Comparison of ENCODE assay signal across 21 cellular contexts in the genomic region with DNA sequence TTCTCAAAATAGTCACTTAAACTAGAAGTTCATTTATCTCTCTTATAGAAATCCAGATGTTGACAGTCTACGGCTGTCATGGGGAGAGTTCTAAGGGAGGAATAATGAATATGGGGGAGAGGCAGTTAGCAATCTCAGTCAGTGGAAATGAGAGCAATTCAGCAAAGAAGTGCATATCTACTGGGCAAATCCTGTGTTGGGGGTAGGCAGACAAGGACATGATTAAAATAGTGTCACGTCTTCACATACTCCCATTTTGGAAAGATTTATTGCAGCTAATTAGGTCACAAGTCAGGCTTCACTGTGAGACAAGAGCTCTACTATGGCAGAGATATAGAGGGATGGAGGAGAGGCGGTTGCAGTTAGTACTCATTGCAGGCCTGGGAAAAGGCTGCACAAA. TPM values are rescaled to one million over a fixed set of nuclear protein-coding genes. Genes with fewer than 3 reads are reported as not detected.
"Had no signal": no experiment of that assay in that cellular context is flagged by ENCODE, and none has a peak within 500 bp of the region (broad histone marks: within the 10 kb centered on the region; RNA-seq: fewer than 3 reads in every experiment).

No MANE protein-coding gene starts in this region.

- H3K9me3 Mint-ChIP-seq: dendritic cell treated with granulocyte-macrophage colony-stimulating factor and Interleukin-4, amounts not matched to agents 40 ng/mL and 50 ng/mL, for 4 days; effector memory CD8-positive, alpha-beta T cell; immature natural killer cell; natural killer cell treated with Interleukin-12 subunit alpha and Interleukin-12 subunit beta and Interleukin-15 and Interleukin-18, amount 100 ng/mL, for 72 hours; stimulated activated naive B cell treated with anti-CD40 and anti-IgM and Interleukin-4, amounts not matched to agents 10 μg/mL and 1 μg/mL and 100 μg/mL, for 72 hours; stimulated activated naive CD8-positive, alpha-beta T cell treated with anti-CD3 and anti-CD28 coated beads, Interleukin-15, amount 100 ng/mL, for 72 hours had no signal

- DNase-seq: effector memory CD8-positive, alpha-beta T cell; esophagus squamous epithelium; foreskin fibroblast; immature natural killer cell; left ventricle myocardium inferior; lower lobe of right lung; mesenchymal stem cell; midbrain; psoas muscle; sigmoid colon; stimulated activated CD4-positive, alpha-beta T cell treated with anti-CD3 and anti-CD28 coated beads, Interleukin-2, amount 100 ng/mL, for 24 hours; stimulated activated CD4-positive, alpha-beta T cell treated with anti-CD3 and anti-CD28 coated beads, Interleukin-4, amount 100 ng/mL, for 4 hours; stimulated activated naive B cell treated with anti-CD40 and anti-IgM and Interleukin-4, amounts not matched to agents 10 μg/mL and 1 μg/mL and 100 μg/mL, for 72 hours; stimulated activated naive CD8-positive, alpha-beta T cell treated with anti-CD3 and anti-CD28 coated beads, Interleukin-15, amount 100 ng/mL, for 72 hours; testis; transverse colon had no signal

- H3K9me3 ChIP-seq: esophagus squamous epithelium, left ventricle myocardium inferior, lower lobe of right lung, psoas muscle, sigmoid colon, testis, transverse colon had no signal

- H3K4me1 ChIP-seq: esophagus squamous epithelium, left ventricle myocardium inferior, parathyroid adenoma, psoas muscle, sigmoid colon, testis, transverse colon had no signal

- H3K27me3 ChIP-seq: esophagus squamous epithelium, sigmoid colon, testis, transverse colon had no signal

- H3K27ac Mint-ChIP-seq: dendritic cell treated with granulocyte-macrophage colony-stimulating factor and Interleukin-4, amounts not matched to agents 40 ng/mL and 50 ng/mL, for 4 days; effector memory CD8-positive, alpha-beta T cell; immature natural killer cell; natural killer cell treated with Interleukin-12 subunit alpha and Interleukin-12 subunit beta and Interleukin-15 and Interleukin-18, amount 100 ng/mL, for 72 hours; stimulated activated naive B cell treated with anti-CD40 and anti-IgM and Interleukin-4, amounts not matched to agents 10 μg/mL and 1 μg/mL and 100 μg/mL, for 72 hours; stimulated activated naive CD8-positive, alpha-beta T cell treated with anti-CD3 and anti-CD28 coated beads, Interleukin-15, amount 100 ng/mL, for 72 hours had no signal

- H3K4me3 ChIP-seq: esophagus squamous epithelium, left ventricle myocardium inferior, lower lobe of right lung, psoas muscle, sigmoid colon, skin epidermis, testis, transverse colon had no signal

- H3K36me3 ChIP-seq: esophagus squamous epithelium, left ventricle myocardium inferior, lower lobe of right lung, sigmoid colon, transverse colon had no signal

- H3K36me3 Mint-ChIP-seq: immature natural killer cell; natural killer cell treated with Interleukin-12 subunit alpha and Interleukin-12 subunit beta and Interleukin-15 and Interleukin-18, amount 100 ng/mL, for 72 hours; stimulated activated naive B cell treated with anti-CD40 and anti-IgM and Interleukin-4, amounts not matched to agents 10 μg/mL and 1 μg/mL and 100 μg/mL, for 72 hours had no signal

- H3K4me3 Mint-ChIP-seq: dendritic cell treated with granulocyte-macrophage colony-stimulating factor and Interleukin-4, amounts not matched to agents 40 ng/mL and 50 ng/mL, for 4 days; effector memory CD8-positive, alpha-beta T cell; immature natural killer cell; natural killer cell treated with Interleukin-12 subunit alpha and Interleukin-12 subunit beta and Interleukin-15 and Interleukin-18, amount 100 ng/mL, for 72 hours; stimulated activated naive B cell treated with anti-CD40 and anti-IgM and Interleukin-4, amounts not matched to agents 10 μg/mL and 1 μg/mL and 100 μg/mL, for 72 hours; stimulated activated naive CD8-positive, alpha-beta T cell treated with anti-CD3 and anti-CD28 coated beads, Interleukin-15, amount 100 ng/mL, for 72 hours had no signal

- H3K27me3 Mint-ChIP-seq: stimulated activated naive CD8-positive, alpha-beta T cell treated with anti-CD3 and anti-CD28 coated beads, Interleukin-15, amount 100 ng/mL, for 72 hours had no signal

- H3K4me1 Mint-ChIP-seq: immature natural killer cell; stimulated activated naive B cell treated with anti-CD40 and anti-IgM and Interleukin-4, amounts not matched to agents 10 μg/mL and 1 μg/mL and 100 μg/mL, for 72 hours had no signal

RNA-seq across cellular contexts. Expression of a gene that starts 29.8 kb away (rescaled TPM):
- total RNA-seq: esophagus squamous epithelium, left ventricle myocardium inferior, psoas muscle, ureter had no signal

RNA-seq across cellular contexts. Expression of a gene that starts 29.8 kb away (rescaled TPM):
- total RNA-seq: left ventricle myocardium inferior, psoas muscle, transverse colon, ureter had no signal
